ENCODE assay signal across 14 cellular contexts in the genomic region with DNA sequence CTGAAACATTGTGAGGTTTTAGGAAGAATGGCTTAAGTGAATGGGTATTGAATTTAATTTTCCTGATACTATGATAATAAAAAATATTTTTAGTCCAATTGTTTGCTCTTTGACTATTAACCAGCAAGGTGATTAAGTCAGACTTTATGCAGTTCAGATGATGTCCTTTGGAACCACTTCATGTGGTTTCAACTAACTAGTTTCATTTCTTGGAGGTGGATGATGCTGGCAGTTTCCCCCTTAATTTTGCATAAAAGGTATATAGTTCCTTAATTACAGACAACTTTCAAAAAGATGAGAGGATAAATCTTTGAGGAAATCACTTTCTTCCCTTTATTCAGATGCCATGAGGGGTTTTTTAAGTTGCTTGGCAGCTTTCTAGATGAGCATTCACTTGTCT.
A peak's percentile ranks its signal among the peaks of the same experiment; 100 is the strongest.
DNase-seq lines count a peak whose midpoint lies in the region; ATAC-seq and TF ChIP-seq lines count a peak whose summit lies in the region.
"Had no signal": no experiment of that assay in that cellular context is flagged by ENCODE, and none has a peak within 500 bp of the region (broad histone marks: within the 10 kb centered on the region; RNA-seq: fewer than 3 reads in every experiment).

No MANE protein-coding gene starts in this region.

- no peaks in the 10 kb centered on the region for H3K27me3 Mint-ChIP-seq in activated naive CD8-positive, alpha-beta T cell treated with anti-CD3 and anti-CD28 coated beads, Interleukin-2, amount 50 U/mL, for 24 hours
- H3K27me3 Mint-ChIP-seq: activated CD4-positive, alpha-beta memory T cell treated with anti-CD3 and anti-CD28 coated beads, Interleukin-2, amount 10 ng/mL, durations not matched to agents 7 days and 5 days had no signal

- H2AK5ac ChIP-seq in mesendoderm (ENCODE audit: low read length), result no peak overlapping the region

- no peaks in the 10 kb centered on the region for H3K79me2 ChIP-seq in mesendoderm (ENCODE audit: control insufficient read depth, insufficient read depth, low read length)

- H4K8ac ChIP-seq in mesendoderm (ENCODE audit: low read depth, low read length), result no peak overlapping the region

- TF ChIP-seq EP300 in suprapubic skin (IDR thresholded peaks at IDR 0.05), result no peak

- TF ChIP-seq CTCF in GM10266 (IDR thresholded peaks at IDR 0.05; ENCODE audit: control insufficient read depth, insufficient read depth, low read depth, missing control alignments) (no peak), suprapubic skin (IDR thresholded peaks at IDR 0.05) (no peak)

- no peak overlapping the region for H3K4me2 ChIP-seq in mesendoderm (ENCODE audit: low read length)

- H3K9me3 Mint-ChIP-seq in activated naive CD8-positive, alpha-beta T cell treated with anti-CD3 and anti-CD28 coated beads, Interleukin-2, amount 50 U/mL, for 24 hours, result peaks cover 7% of the 10 kb centered on the region

- peak overlapping the region; percentile 9 for H3K27ac Mint-ChIP-seq in activated naive CD8-positive, alpha-beta T cell treated with anti-CD3 and anti-CD28 coated beads, Interleukin-2, amount 50 U/mL, for 24 hours
- H3K27ac Mint-ChIP-seq: activated CD4-positive, alpha-beta memory T cell treated with anti-CD3 and anti-CD28 coated beads, Interleukin-2, amount 10 ng/mL, durations not matched to agents 7 days and 5 days had no signal

- H3K4me3 ChIP-seq in suprapubic skin (no peak overlapping the region), mesendoderm (ENCODE audit: low read length) (no peak overlapping the region)

- no peak overlapping the region for H2BK120ac ChIP-seq in mesendoderm (ENCODE audit: low read depth, low read length)

- H3K36me3 ChIP-seq in suprapubic skin, result peaks cover 4% of the 10 kb centered on the region
- peaks cover 2% of the 10 kb centered on the region for H3K36me3 ChIP-seq in mesendoderm (ENCODE audit: control insufficient read depth, insufficient read depth, low read length)

- ATAC-seq in GM19468 (IDR thresholded peaks at IDR 0.05; ENCODE audit: extremely low read depth, unreplicated experiment) (peak; percentile 44), HG03354 (IDR thresholded peaks at IDR 0.05; ENCODE audit: poor library complexity, severe bottlenecking, unreplicated experiment) (peak; percentile 93), HG02970 (IDR thresholded peaks at IDR 0.05; ENCODE audit: low FRiP score, unreplicated experiment) (no peak), GM18520 (IDR thresholded peaks at IDR 0.05; ENCODE audit: unreplicated experiment) (no peak)
- ATAC-seq in activated naive CD8-positive, alpha-beta T cell treated with anti-CD3 and anti-CD28 coated beads, Interleukin-2, amount 50 U/mL, for 24 hours, result peak; percentile 36

- DNase-seq in GM10266 (ENCODE audit: extremely low spot score) (peak; percentile 17), suprapubic skin (ENCODE audit: low spot score in 2 of 2) (no peak), mesendoderm (no peak)
- no peak for DNase-seq in activated naive CD8-positive, alpha-beta T cell treated with anti-CD3 and anti-CD28 coated beads, Interleukin-2, amount 50 U/mL, for 24 hours
- DNase-seq: activated CD4-positive, alpha-beta memory T cell treated with anti-CD3 and anti-CD28 coated beads, Interleukin-2, amount 10 ng/mL, durations not matched to agents 7 days and 5 days; kidney; NCI-H1930; SHP77 treated with DMSO at 0.1 percent for 48 hours; stimulated activated CD4-positive, alpha-beta T cell treated with anti-CD3 and anti-CD28 coated beads, Interleukin-2, amount 100 ng/mL, for 24 hours had no signal

- no peak overlapping the region for H3K18ac ChIP-seq in mesendoderm (ENCODE audit: low read length)

- peaks cover 2% of the 10 kb centered on the region for H3K79me1 ChIP-seq in mesendoderm (ENCODE audit: low read length)

- no peak overlapping the region for H2BK15ac ChIP-seq in mesendoderm (replicated peaks; ENCODE audit: low read depth)

- H3K27ac ChIP-seq in suprapubic skin, result no peak overlapping the region
- no peak overlapping the region for H3K27ac ChIP-seq in mesendoderm (ENCODE audit: low read depth, low read length)
- H3K27ac ChIP-seq: C4-2B had no signal

- H3K9ac ChIP-seq in mesendoderm (ENCODE audit: low read length), result no peak overlapping the region

- no peak overlapping the region for H2BK5ac ChIP-seq in mesendoderm (ENCODE audit: low read length)

- no peak overlapping the region for H3K4ac ChIP-seq in mesendoderm (ENCODE audit: low read depth, low read length)

- H3K27me3 ChIP-seq in suprapubic skin (no peaks in the 10 kb centered on the region), mesendoderm (ENCODE audit: insufficient read depth, low read length, poor library complexity) (no peaks in the 10 kb centered on the region)

- TF ChIP-seq POLR2A in suprapubic skin (IDR thresholded peaks at IDR 0.05), result no peak

- H3K56ac ChIP-seq in mesendoderm (ENCODE audit: low read length), result no peak overlapping the region

- H4K5ac ChIP-seq in mesendoderm (ENCODE audit: low read length), result no peak overlapping the region

- no peak overlapping the region for H3K4me3 Mint-ChIP-seq in activated naive CD8-positive, alpha-beta T cell treated with anti-CD3 and anti-CD28 coated beads, Interleukin-2, amount 50 U/mL, for 24 hours
- H3K4me3 Mint-ChIP-seq: activated CD4-positive, alpha-beta memory T cell treated with anti-CD3 and anti-CD28 coated beads, Interleukin-2, amount 10 ng/mL, durations not matched to agents 7 days and 5 days had no signal

- no peak overlapping the region for H3K23ac ChIP-seq in mesendoderm (ENCODE audit: low read length)

- H3K36me3 Mint-ChIP-seq in activated naive CD8-positive, alpha-beta T cell treated with anti-CD3 and anti-CD28 coated beads, Interleukin-2, amount 50 U/mL, for 24 hours (ENCODE audit: low read depth), result peaks cover 2% of the 10 kb centered on the region

- H3K9me3 ChIP-seq in suprapubic skin, result no peaks in the 10 kb centered on the region

- H3K4me1 Mint-ChIP-seq in activated naive CD8-positive, alpha-beta T cell treated with anti-CD3 and anti-CD28 coated beads, Interleukin-2, amount 50 U/mL, for 24 hours, result peaks cover 22% of the 10 kb centered on the region

- peaks cover 21% of the 10 kb centered on the region for H3K4me1 ChIP-seq in suprapubic skin
- no peaks in the 10 kb centered on the region for H3K4me1 ChIP-seq in mesendoderm (ENCODE audit: control insufficient read depth, low read depth, low read length)

Comparison
In these comparisons a context has a peak if more than half of its experiments do, and no peak if none do; other contexts are left out.
1. ATAC-seq: peak in GM19468 (single experiment), HG03354 (single experiment) and activated naive CD8-positive, alpha-beta T cell treated with anti-CD3 and anti-CD28 coated beads, Interleukin-2, amount 50 U/mL, for 24 hours (single experiment); none in HG02970 (single experiment) and GM18520 (single experiment).